ENCODE assay signal across 1 cellular context in the genomic region with DNA sequence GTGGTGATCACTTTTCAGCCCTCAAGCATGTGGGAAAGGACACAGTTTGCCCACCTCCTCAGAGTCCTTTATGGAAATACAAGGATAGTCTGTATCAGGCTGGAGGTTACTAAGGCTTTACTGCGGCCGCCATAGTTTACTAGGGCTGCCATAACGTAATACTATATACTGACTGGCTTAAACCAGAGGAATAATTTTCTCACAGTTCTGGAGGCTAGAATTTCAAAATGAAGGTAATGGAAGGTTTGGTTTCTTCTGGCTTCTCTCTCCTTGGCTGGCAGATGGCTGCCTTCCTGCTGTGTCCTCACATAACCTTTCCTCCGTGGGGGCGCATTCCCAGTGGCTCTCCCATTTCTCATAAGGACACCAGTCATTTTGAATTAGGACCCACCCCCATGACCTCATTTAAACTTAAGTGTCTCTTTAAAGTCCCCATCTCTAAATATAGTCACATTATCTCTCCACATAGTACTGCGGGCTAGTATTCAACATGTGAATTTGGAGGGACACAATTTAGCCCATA.
TF ChIP-seq lines count a peak whose summit lies in the region.

No MANE protein-coding gene starts in this region.

TF ChIP-seq in HepG2, 621 proteins besides CTCF, POLR2A, EP300 and RAD21:
- TF ChIP-seq ZNF747 (CRISPR knock-in tag; IDR thresholded peaks at IDR 0.05; ENCODE audit: borderline replicate concordance): no peak
- TF ChIP-seq, protein P1, sequence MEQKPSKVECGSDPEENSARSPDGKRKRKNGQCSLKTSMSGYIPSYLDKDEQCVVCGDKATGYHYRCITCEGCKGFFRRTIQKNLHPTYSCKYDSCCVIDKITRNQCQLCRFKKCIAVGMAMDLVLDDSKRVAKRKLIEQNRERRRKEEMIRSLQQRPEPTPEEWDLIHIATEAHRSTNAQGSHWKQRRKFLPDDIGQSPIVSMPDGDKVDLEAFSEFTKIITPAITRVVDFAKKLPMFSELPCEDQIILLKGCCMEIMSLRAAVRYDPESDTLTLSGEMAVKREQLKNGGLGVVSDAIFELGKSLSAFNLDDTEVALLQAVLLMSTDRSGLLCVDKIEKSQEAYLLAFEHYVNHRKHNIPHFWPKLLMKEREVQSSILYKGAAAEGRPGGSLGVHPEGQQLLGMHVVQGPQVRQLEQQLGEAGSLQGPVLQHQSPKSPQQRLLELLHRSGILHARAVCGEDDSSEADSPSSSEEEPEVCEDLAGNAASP (CRISPR knock-in tag; IDR thresholded peaks at IDR 0.05; ENCODE audit: borderline replicate concordance): peak; percentile 24; the same call in 1 of the 2 replicates
